In genomic region chr18:11937874-11938478, GRCh38 we compare ENCODE assay signal across 9 cellular contexts. TPM values are rescaled to one million over a fixed set of nuclear protein-coding genes. Genes with fewer than 3 reads are reported as not detected.
A peak's percentile ranks its signal among the peaks of the same experiment; 100 is the strongest.
DNase-seq lines count a peak whose midpoint lies in the region; ATAC-seq, FAIRE-seq and TF ChIP-seq lines count a peak whose summit lies in the region.
"Had no signal": no experiment of that assay in that cellular context is flagged by ENCODE, and none has a peak within 500 bp of the region (broad histone marks: within the 10 kb centered on the region; RNA-seq: fewer than 3 reads in every experiment).

No MANE protein-coding gene starts in this region.

- ATAC-seq in GM18867 (IDR thresholded peaks at IDR 0.05; ENCODE audit: unreplicated experiment) = peak; percentile 59
- peak in 3 of 4 donors; percentile 66 to 81 (median 76) for ATAC-seq in heart left ventricle
- ATAC-seq in HG03520 (IDR thresholded peaks at IDR 0.05; ENCODE audit: unreplicated experiment) = no peak

- peak; percentile 8 for DNase-seq in NCI-H1436 treated with DMSO at 0.1 percent for 48 hours (lab: John Stamatoyannopoulos, UW)
- peak; percentile 33 to 72 (median 65) for DNase-seq in T-helper 1 cell
- peak; percentile 87 for DNase-seq in adipocyte (ENCODE audit: low read depth)
- DNase-seq in heart left ventricle = peak; percentile 57 to 80 (median 71)
- DNase-seq in retina = peak; percentile 70

- no peaks in the 10 kb centered on the region for H3K27me3 ChIP-seq in adipocyte (replicated peaks; ENCODE audit: control insufficient read depth, insufficient read depth, low read length)
- no peaks in the 10 kb centered on the region for H3K27me3 ChIP-seq in heart left ventricle

- H3K36me3 ChIP-seq in adipocyte (ENCODE audit: control insufficient read depth, insufficient read depth, low read length, severe bottlenecking) = no peaks in the 10 kb centered on the region
- H3K36me3 ChIP-seq in heart left ventricle = no peaks in the 10 kb centered on the region

- peak; percentile 70 to 95 (median 82) for TF ChIP-seq CTCF in heart left ventricle (IDR thresholded peaks at IDR 0.05)

- H3K9ac ChIP-seq in adipocyte (ENCODE audit: low read length) = no peak overlapping the region

- H3K27ac ChIP-seq in heart left ventricle = no peak overlapping the region
- H3K27ac ChIP-seq: skin epidermis had no signal

- intact Hi-C loops in heart left ventricle (cut with DNase I) = loop anchor here (1.0 to 2.0 kb wide), 5 partner anchors 56 to 101 kb away; no protein-coding TSS in a partner anchor

- 1 to 5% (median 4%) methylated on average over 4 of the region's 4 CpGs for WGBS in heart left ventricle, 4 donors

- H3K4me1 ChIP-seq in adipocyte (ENCODE audit: control insufficient read depth, insufficient read depth, low read length) = no peaks in the 10 kb centered on the region
- no peaks in the 10 kb centered on the region for H3K4me1 ChIP-seq in heart left ventricle

- no peak for TF ChIP-seq POLR2A in heart left ventricle (IDR thresholded peaks at IDR 0.05)

- H3K9me3 ChIP-seq in adipocyte (ENCODE audit: control insufficient read depth, low read length) (no peaks in the 10 kb centered on the region), heart left ventricle (no peaks in the 10 kb centered on the region)

- peak; percentile 92 for FAIRE-seq in A204.1 (lab: Jason Lieb, UNC)

- H3K4me3 ChIP-seq in adipocyte (ENCODE audit: low read length) (no peak overlapping the region), heart left ventricle (no peak overlapping the region)
- H3K4me3 ChIP-seq: skin epidermis had no signal

RNA-seq across cellular contexts. Expression of gene MPPE1, which starts 29.9 kb away (rescaled TPM):
- total RNA-seq in heart left ventricle = 10 to 100 TPM; 17.8 to 45.5 (median 29.7) TPM
- 10 to 100 TPM; 23.4 to 26.2 TPM for polyA plus RNA-seq in heart left ventricle

RNA-seq across cellular contexts. Expression of gene IMPA2, which starts 43.3 kb away (rescaled TPM):
- 10 to 100 TPM; 18.1 to 73.0 (median 44.3) TPM for total RNA-seq in heart left ventricle
- polyA plus RNA-seq in heart left ventricle = 10 to 100 TPM; 19.9 to 34.9 TPM

Comparison
In these comparisons a context has a peak if more than half of its experiments do, and no peak if none do; other contexts are left out.
1. DNase-seq: peak in every context shown above with its lines; median percentile 87 in adipocyte; 71 in heart left ventricle; 70 in retina; 65 in T-helper 1 cell; 8 in NCI-H1436 treated with DMSO at 0.1 percent for 48 hours.